In the genomic region with DNA sequence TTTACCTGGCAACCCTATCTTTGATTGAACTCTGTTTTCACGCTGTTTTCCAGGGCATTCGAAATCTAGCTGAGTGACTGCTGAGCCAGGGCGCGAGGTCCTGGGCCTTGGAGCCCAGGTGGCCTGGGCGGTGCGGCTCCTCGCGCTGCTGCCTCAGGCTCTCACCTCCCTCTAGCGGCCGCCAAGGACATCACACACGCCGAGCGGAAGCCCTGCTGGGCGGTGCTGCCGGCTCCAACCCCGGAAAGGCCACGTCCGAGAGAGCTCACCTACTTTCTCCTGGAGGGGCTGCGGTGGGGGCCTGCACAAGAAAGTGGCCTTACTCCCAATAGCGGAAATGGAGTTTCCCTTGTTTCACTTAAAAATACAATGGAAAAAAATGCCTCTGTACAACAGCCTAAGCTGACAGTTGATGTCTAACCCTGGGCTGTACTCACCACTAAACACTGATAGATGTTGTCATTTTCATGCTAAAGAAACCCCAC, we compare ENCODE assay signal across 1 cellular context.
TF ChIP-seq lines count a peak whose summit lies in the region.

No MANE protein-coding gene starts in this region.

TF ChIP-seq in HEK293, 187 proteins besides CTCF, POLR2A, EP300 and RAD21 (continued from another document and continues in another):
- no peak for TF ChIP-seq ZNF48 (tag by site-specific recombination; IDR thresholded peaks at IDR 0.05)
- no peak for TF ChIP-seq ZNF140 (tag by site-specific recombination; IDR thresholded peaks at IDR 0.05)
- no peak for TF ChIP-seq ZNF555 (tag by site-specific recombination; conservative IDR thresholded peaks at IDR 0.05)
- TF ChIP-seq ZNF76 (tag by site-specific recombination; IDR thresholded peaks at IDR 0.05; ENCODE audit: borderline replicate concordance, low read depth): no peak
- TF ChIP-seq ZNF707 (tag by site-specific recombination; IDR thresholded peaks at IDR 0.05): no peak
- TF ChIP-seq, protein P1, sequence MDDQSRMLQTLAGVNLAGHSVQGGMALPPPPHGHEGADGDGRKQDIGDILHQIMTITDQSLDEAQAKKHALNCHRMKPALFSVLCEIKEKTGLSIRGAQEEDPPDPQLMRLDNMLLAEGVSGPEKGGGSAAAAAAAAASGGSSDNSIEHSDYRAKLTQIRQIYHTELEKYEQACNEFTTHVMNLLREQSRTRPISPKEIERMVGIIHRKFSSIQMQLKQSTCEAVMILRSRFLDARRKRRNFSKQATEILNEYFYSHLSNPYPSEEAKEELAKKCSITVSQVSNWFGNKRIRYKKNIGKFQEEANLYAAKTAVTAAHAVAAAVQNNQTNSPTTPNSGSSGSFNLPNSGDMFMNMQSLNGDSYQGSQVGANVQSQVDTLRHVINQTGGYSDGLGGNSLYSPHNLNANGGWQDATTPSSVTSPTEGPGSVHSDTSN (CRISPR knock-in tag; IDR thresholded peaks at IDR 0.05): peak; percentile 82; the same call in 1 of the 2 replicates
- no peak for TF ChIP-seq ZNF521 (tag by site-specific recombination; IDR thresholded peaks at IDR 0.05)
- TF ChIP-seq MEIS1 (CRISPR knock-in tag; IDR thresholded peaks at IDR 0.05; ENCODE audit: borderline replicate concordance): no peak
- TF ChIP-seq ZNF354C (tag by site-specific recombination; IDR thresholded peaks at IDR 0.05; ENCODE audit: borderline replicate concordance, low read depth): no peak
- TF ChIP-seq ZNF660 (tag by site-specific recombination; IDR thresholded peaks at IDR 0.05): 0 out of 2 replicates have a peak, but pooled peaks have one; percentile 43
- TF ChIP-seq, protein P2, sequence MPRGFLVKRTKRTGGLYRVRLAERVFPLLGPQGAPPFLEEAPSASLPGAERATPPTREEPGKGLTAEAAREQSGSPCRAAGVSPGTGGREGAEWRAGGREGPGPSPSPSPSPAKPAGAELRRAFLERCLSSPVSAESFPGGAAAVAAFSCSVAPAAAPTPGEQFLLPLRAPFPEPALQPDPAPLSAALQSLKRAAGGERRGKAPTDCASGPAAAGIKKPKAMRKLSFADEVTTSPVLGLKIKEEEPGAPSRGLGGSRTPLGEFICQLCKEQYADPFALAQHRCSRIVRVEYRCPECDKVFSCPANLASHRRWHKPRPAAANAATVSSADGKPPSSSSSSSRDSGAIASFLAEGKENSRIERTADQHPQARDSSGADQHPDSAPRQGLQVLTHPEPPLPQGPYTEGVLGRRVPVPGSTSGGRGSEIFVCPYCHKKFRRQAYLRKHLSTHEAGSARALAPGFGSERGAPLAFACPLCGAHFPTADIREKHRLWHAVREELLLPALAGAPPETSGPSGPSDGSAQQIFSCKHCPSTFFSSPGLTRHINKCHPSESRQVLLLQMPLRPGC (tag by site-specific recombination; IDR thresholded peaks at IDR 0.05): no peak
- TF ChIP-seq IKZF3 (tag by site-specific recombination; IDR thresholded peaks at IDR 0.05): no peak
- 0 out of 2 replicates have a peak, but pooled peaks have one; percentile 48 for TF ChIP-seq ZNF501 (tag by site-specific recombination; IDR thresholded peaks at IDR 0.05)
- TF ChIP-seq ZNF19 (tag by site-specific recombination; IDR thresholded peaks at IDR 0.05; ENCODE audit: low read depth): no peak
- TF ChIP-seq, protein P3, sequence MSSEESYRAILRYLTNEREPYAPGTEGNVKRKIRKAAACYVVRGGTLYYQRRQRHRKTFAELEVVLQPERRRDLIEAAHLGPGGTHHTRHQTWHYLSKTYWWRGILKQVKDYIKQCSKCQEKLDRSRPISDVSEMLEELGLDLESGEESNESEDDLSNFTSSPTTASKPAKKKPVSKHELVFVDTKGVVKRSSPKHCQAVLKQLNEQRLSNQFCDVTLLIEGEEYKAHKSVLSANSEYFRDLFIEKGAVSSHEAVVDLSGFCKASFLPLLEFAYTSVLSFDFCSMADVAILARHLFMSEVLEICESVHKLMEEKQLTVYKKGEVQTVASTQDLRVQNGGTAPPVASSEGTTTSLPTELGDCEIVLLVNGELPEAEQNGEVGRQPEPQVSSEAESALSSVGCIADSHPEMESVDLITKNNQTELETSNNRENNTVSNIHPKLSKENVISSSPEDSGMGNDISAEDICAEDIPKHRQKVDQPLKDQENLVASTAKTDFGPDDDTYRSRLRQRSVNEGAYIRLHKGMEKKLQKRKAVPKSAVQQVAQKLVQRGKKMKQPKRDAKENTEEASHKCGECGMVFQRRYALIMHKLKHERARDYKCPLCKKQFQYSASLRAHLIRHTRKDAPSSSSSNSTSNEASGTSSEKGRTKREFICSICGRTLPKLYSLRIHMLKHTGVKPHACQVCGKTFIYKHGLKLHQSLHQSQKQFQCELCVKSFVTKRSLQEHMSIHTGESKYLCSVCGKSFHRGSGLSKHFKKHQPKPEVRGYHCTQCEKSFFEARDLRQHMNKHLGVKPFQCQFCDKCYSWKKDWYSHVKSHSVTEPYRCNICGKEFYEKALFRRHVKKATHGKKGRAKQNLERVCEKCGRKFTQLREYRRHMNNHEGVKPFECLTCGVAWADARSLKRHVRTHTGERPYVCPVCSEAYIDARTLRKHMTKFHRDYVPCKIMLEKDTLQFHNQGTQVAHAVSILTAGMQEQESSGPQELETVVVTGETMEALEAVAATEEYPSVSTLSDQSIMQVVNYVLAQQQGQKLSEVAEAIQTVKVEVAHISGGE (tag by site-specific recombination; conservative IDR thresholded peaks at IDR 0.05; ENCODE audit: low read depth): no peak
- TF ChIP-seq ZNF560 (tag by site-specific recombination; IDR thresholded peaks at IDR 0.05; ENCODE audit: borderline replicate concordance): no peak
- TF ChIP-seq OSR2 (tag by site-specific recombination; IDR thresholded peaks at IDR 0.05): no peak
- TF ChIP-seq GLIS1 (tag by site-specific recombination; IDR thresholded peaks at IDR 0.05): no peak
- TF ChIP-seq, protein P4, sequence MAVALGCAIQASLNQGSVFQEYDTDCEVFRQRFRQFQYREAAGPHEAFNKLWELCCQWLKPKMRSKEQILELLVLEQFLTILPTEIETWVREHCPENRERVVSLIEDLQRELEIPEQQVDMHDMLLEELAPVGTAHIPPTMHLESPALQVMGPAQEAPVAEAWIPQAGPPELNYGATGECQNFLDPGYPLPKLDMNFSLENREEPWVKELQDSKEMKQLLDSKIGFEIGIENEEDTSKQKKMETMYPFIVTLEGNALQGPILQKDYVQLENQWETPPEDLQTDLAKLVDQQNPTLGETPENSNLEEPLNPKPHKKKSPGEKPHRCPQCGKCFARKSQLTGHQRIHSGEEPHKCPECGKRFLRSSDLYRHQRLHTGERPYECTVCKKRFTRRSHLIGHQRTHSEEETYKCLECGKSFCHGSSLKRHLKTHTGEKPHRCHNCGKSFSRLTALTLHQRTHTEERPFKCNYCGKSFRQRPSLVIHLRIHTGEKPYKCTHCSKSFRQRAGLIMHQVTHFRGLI (tag by site-specific recombination; IDR thresholded peaks at IDR 0.05): peak; percentile 60; the same call in 1 of the 2 replicates
- no peak for TF ChIP-seq ZNF155 (tag by site-specific recombination; IDR thresholded peaks at IDR 0.05)
- TF ChIP-seq ZNF654 (tag by site-specific recombination; IDR thresholded peaks at IDR 0.05; ENCODE audit: low read depth): peak; percentile 34; the same call in 1 of the 2 replicates
- no peak for TF ChIP-seq ZNF791 (tag by site-specific recombination; IDR thresholded peaks at IDR 0.05)
- TF ChIP-seq, protein P5, sequence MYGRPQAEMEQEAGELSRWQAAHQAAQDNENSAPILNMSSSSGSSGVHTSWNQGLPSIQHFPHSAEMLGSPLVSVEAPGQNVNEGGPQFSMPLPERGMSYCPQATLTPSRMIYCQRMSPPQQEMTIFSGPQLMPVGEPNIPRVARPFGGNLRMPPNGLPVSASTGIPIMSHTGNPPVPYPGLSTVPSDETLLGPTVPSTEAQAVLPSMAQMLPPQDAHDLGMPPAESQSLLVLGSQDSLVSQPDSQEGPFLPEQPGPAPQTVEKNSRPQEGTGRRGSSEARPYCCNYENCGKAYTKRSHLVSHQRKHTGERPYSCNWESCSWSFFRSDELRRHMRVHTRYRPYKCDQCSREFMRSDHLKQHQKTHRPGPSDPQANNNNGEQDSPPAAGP (tag by site-specific recombination; IDR thresholded peaks at IDR 0.05): no peak
- no peak for TF ChIP-seq SCRT2 (tag by site-specific recombination; IDR thresholded peaks at IDR 0.05)
- TF ChIP-seq ZNF701 (tag by site-specific recombination; IDR thresholded peaks at IDR 0.05): no peak
- peak; percentile 27; the same call in 1 of the 2 replicates for TF ChIP-seq ZEB2 (tag by site-specific recombination; IDR thresholded peaks at IDR 0.05)
- TF ChIP-seq, protein P6, sequence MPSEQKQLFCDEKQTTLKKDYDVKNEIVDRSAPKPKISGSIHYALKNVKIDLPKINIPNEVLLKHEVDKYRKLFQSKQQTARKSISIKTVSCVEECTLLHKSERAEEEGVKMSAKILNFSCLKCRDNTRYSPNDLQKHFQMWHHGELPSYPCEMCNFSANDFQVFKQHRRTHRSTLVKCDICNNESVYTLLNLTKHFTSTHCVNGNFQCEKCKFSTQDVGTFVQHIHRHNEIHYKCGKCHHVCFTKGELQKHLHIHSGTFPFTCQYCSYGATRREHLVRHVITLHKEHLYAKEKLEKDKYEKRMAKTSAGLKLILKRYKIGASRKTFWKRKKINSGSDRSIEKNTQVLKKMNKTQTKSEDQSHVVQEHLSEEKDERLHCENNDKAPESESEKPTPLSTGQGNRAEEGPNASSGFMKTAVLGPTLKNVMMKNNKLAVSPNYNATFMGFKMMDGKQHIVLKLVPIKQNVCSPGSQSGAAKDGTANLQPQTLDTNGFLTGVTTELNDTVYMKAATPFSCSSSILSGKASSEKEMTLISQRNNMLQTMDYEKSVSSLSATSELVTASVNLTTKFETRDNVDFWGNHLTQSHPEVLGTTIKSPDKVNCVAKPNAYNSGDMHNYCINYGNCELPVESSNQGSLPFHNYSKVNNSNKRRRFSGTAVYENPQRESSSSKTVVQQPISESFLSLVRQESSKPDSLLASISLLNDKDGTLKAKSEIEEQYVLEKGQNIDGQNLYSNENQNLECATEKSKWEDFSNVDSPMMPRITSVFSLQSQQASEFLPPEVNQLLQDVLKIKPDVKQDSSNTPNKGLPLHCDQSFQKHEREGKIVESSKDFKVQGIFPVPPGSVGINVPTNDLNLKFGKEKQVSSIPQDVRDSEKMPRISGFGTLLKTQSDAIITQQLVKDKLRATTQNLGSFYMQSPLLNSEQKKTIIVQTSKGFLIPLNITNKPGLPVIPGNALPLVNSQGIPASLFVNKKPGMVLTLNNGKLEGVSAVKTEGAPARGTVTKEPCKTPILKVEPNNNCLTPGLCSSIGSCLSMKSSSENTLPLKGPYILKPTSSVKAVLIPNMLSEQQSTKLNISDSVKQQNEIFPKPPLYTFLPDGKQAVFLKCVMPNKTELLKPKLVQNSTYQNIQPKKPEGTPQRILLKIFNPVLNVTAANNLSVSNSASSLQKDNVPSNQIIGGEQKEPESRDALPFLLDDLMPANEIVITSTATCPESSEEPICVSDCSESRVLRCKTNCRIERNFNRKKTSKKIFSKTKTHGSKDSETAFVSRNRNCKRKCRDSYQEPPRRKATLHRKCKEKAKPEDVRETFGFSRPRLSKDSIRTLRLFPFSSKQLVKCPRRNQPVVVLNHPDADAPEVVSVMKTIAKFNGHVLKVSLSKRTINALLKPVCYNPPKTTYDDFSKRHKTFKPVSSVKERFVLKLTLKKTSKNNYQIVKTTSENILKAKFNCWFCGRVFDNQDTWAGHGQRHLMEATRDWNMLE (tag by site-specific recombination; conservative IDR thresholded peaks at IDR 0.05; ENCODE audit: low read depth): peak; percentile 48
- peak; percentile 34; the same call in 1 of the 2 replicates for TF ChIP-seq KLF16 (tag by site-specific recombination; IDR thresholded peaks at IDR 0.05)
- no peak for TF ChIP-seq SP2 (tag by site-specific recombination; IDR thresholded peaks at IDR 0.05)
- no peak for TF ChIP-seq KLF10 (tag by site-specific recombination; IDR thresholded peaks at IDR 0.05)
- TF ChIP-seq ZNF175 (tag by site-specific recombination; IDR thresholded peaks at IDR 0.05): no peak
- TF ChIP-seq ZNF664 (tag by site-specific recombination; IDR thresholded peaks at IDR 0.05): no peak
- TF ChIP-seq, protein P7, sequence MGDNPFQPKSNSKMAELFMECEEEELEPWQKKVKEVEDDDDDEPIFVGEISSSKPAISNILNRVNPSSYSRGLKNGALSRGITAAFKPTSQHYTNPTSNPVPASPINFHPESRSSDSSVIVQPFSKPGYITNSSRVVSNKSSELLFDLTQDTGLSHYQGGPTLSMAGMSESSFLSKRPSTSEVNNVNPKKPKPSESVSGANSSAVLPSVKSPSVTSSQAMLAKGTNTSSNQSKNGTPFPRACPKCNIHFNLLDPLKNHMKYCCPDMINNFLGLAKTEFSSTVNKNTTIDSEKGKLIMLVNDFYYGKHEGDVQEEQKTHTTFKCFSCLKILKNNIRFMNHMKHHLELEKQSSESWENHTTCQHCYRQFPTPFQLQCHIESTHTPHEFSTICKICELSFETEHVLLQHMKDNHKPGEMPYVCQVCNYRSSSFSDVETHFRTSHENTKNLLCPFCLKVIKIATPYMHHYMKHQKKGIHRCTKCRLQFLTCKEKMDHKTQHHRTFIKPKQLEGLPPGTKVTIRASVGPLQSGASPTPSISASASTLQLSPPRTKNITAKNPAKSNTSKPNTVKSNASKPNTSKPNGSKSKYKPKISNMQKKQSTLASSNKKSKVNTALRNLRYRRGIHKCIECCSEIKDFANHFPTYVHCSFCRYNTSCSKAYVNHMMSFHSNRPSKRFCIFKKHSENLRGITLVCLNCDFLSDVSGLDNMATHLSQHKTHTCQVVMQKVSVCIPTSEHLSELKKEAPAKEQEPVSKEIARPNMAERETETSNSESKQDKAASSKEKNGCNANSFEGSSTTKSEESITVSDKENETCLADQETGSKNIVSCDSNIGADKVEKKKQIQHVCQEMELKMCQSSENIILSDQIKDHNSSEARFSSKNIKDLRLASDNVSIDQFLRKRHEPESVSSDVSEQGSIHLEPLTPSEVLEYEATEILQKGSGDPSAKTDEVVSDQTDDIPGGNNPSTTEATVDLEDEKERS (tag by site-specific recombination; IDR thresholded peaks at IDR 0.05): no peak
- TF ChIP-seq ZBTB21 (tag by site-specific recombination; IDR thresholded peaks at IDR 0.05): no peak
- TF ChIP-seq ZNF112 (tag by site-specific recombination; IDR thresholded peaks at IDR 0.05): no peak
- no peak for TF ChIP-seq ZNF785 (tag by site-specific recombination; IDR thresholded peaks at IDR 0.05)
- TF ChIP-seq, protein P8, sequence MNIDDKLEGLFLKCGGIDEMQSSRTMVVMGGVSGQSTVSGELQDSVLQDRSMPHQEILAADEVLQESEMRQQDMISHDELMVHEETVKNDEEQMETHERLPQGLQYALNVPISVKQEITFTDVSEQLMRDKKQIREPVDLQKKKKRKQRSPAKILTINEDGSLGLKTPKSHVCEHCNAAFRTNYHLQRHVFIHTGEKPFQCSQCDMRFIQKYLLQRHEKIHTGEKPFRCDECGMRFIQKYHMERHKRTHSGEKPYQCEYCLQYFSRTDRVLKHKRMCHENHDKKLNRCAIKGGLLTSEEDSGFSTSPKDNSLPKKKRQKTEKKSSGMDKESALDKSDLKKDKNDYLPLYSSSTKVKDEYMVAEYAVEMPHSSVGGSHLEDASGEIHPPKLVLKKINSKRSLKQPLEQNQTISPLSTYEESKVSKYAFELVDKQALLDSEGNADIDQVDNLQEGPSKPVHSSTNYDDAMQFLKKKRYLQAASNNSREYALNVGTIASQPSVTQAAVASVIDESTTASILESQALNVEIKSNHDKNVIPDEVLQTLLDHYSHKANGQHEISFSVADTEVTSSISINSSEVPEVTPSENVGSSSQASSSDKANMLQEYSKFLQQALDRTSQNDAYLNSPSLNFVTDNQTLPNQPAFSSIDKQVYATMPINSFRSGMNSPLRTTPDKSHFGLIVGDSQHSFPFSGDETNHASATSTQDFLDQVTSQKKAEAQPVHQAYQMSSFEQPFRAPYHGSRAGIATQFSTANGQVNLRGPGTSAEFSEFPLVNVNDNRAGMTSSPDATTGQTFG (tag by site-specific recombination; IDR thresholded peaks at IDR 0.05; ENCODE audit: borderline replicate concordance): no peak
